In genomic region chr14:81986005-81986404, GRCh38 we compare ENCODE assay signal across 23 cellular contexts.
DNase-seq lines count a peak whose midpoint lies in the region; ATAC-seq, FAIRE-seq and TF ChIP-seq lines count a peak whose summit lies in the region.
"Had no signal": no experiment of that assay in that cellular context is flagged by ENCODE, and none has a peak within 500 bp of the region (broad histone marks: within the 10 kb centered on the region; RNA-seq: fewer than 3 reads in every experiment).

No MANE protein-coding gene starts in this region.

- H3K27me3 ChIP-seq in HepG2 (ENCODE audit: control insufficient read depth in 1 of 2, insufficient read depth in 2 of 2, low read length in 2 of 2): no peaks in the 10 kb centered on the region
- no peaks in the 10 kb centered on the region for H3K27me3 ChIP-seq in small intestine (ENCODE audit: control insufficient read depth in 2 of 2, insufficient read depth in 2 of 2, low read length in 2 of 2)

- H3K4me1 ChIP-seq in HepG2 (ENCODE audit: insufficient read depth, low read length): peaks cover 17% of the 10 kb centered on the region
- no peaks in the 10 kb centered on the region for H3K4me1 ChIP-seq in small intestine (ENCODE audit: control insufficient read depth in 2 of 2, insufficient read depth in 1 of 2, low read depth in 1 of 2, low read length in 1 of 2)
- H3K4me1 ChIP-seq: A549, HAP-1 had no signal

- H3K27ac ChIP-seq in HepG2 (ENCODE audit: extremely low read length, insufficient read depth, low read length) (no peak overlapping the region), small intestine (ENCODE audit: low read depth in 1 of 2, low read length in 1 of 2) (no peak overlapping the region)
- H3K27ac ChIP-seq: A549 had no signal

- TF ChIP-seq EP300 in HepG2 (IDR thresholded peaks at IDR 0.05; ENCODE audit: low read depth in 2 of 2, low read length in 2 of 2) (peak in 1 of 2 experiments; percentile 64; a peak in 2 of 4 replicates), HepG2 (CRISPR knock-in tag; IDR thresholded peaks at IDR 0.05; ENCODE audit: borderline replicate concordance) (no peak)

- in situ Hi-C loops in HepG2 (cut with HindIII; ENCODE audit: extremely low pct_ligation_motif_present, low pct_unique_long_range_greater_than_20kb): no loop called here

- H2AFZ ChIP-seq in HepG2 (ENCODE audit: low read length): no peak overlapping the region

- no peaks in the 10 kb centered on the region for H3K27me3 Mint-ChIP-seq in glutamatergic neuron (ENCODE audit: unreplicated experiment)

- FAIRE-seq in HepG2 (lab: Jason Lieb, UNC): peak; percentile 66
- FAIRE-seq in small intestine (lab: Jason Lieb, UNC): no peak
- FAIRE-seq: A549, GM12878, H54 had no signal

- no peak for TF ChIP-seq RAD21 in HepG2 (CRISPR knock-in tag; IDR thresholded peaks at IDR 0.05)

- no peak for TF ChIP-seq POLR2A in HepG2 (IDR thresholded peaks at IDR 0.05; ENCODE audit: insufficient read depth in 1 of 2, low read depth in 2 of 2, low read length in 2 of 2)

- BruUV-seq in HepG2 (replicated peaks; lab: Mats Ljungman, UMichigan): no TSS peak

- H3K9ac ChIP-seq in HepG2 (ENCODE audit: insufficient read depth, low read depth, low read length): no peak overlapping the region

- CTCF ChIA-PET in HepG2 (lab: Yijun Ruan, JAX; ENCODE audit: low intra/inter-chr PET ratio, low total read pairs): no interaction called here

- peaks cover 12% of the 10 kb centered on the region; the same call in 1 of the 2 replicates for H3K9me3 ChIP-seq in HepG2 (ENCODE audit: low read length)
- no peaks in the 10 kb centered on the region for H3K9me3 ChIP-seq in small intestine (ENCODE audit: control insufficient read depth, low read depth)
- H3K9me3 ChIP-seq: A549, HAP-1 had no signal

- no peaks in the 10 kb centered on the region for H3K9me3 Mint-ChIP-seq in glutamatergic neuron (ENCODE audit: unreplicated experiment)
- H3K9me3 Mint-ChIP-seq: CD4-positive, alpha-beta memory T cell had no signal

- no peak overlapping the region for H3K27ac Mint-ChIP-seq in glutamatergic neuron (ENCODE audit: unreplicated experiment)
- H3K27ac Mint-ChIP-seq: CD4-positive, alpha-beta memory T cell; HFFc6 had no signal

- H3K4me1 Mint-ChIP-seq in glutamatergic neuron (ENCODE audit: low read depth, unreplicated experiment): no peaks in the 10 kb centered on the region
- H3K4me1 Mint-ChIP-seq: CD4-positive, alpha-beta memory T cell had no signal

- no peaks in the 10 kb centered on the region for H3K79me2 ChIP-seq in HepG2 (ENCODE audit: insufficient read depth, low read length)

- H3K4me3 ChIP-seq in HepG2 (replicated peaks in 1 of 3; ENCODE audit: insufficient read depth in 1 of 3, low read depth in 2 of 3, low read length in 3 of 3) (no peak overlapping the region), small intestine (ENCODE audit: low read depth in 1 of 2, low read length in 2 of 2) (no peak overlapping the region)
- H3K4me3 ChIP-seq: A549, GM12878, HAP-1 had no signal

- no peak overlapping the region for H3K4me2 ChIP-seq in HepG2 (ENCODE audit: low read depth, low read length)
- H3K4me2 ChIP-seq: A549 had no signal

- no peaks in the 10 kb centered on the region for H4K20me1 ChIP-seq in HepG2 (ENCODE audit: insufficient read depth, low read length)

- H3K4me3 Mint-ChIP-seq in glutamatergic neuron (ENCODE audit: unreplicated experiment): no peak overlapping the region
- H3K4me3 Mint-ChIP-seq: CD4-positive, alpha-beta memory T cell; HFFc6 had no signal

- intact Hi-C loops in HepG2 (cut with micrococcal nuclease; ENCODE audit: unreplicated experiment): loop anchor here (5.0 kb wide), 1 partner anchor 419 kb away; no protein-coding TSS in a partner anchor

- POLR2A ChIA-PET in HepG2 (lab: Yijun Ruan, JAX): no interaction called here

- H3K36me3 ChIP-seq in HepG2 (replicated peaks in 1 of 2; ENCODE audit: control insufficient read depth in 1 of 2, insufficient read depth in 2 of 2, low read length in 2 of 2) (no peaks in the 10 kb centered on the region), small intestine (ENCODE audit: control insufficient read depth in 2 of 2, insufficient read depth in 2 of 2, low read length in 2 of 2) (no peaks in the 10 kb centered on the region)
- H3K36me3 ChIP-seq: HAP-1 had no signal

- ATAC-seq in HepG2 (peak; percentile 99), GM18870 (IDR thresholded peaks at IDR 0.05; ENCODE audit: unreplicated experiment) (no peak)
- ATAC-seq: A549, GM12878 had no signal

- DNase-seq in Ammon's horn (ENCODE audit: low spot score) (peak; percentile 8), HuH-7.5 (ENCODE audit: low spot score) (peak; percentile 29), HepG2 (ENCODE audit: low spot score) (peak; percentile 45), small intestine (peak; percentile 60), glutamatergic neuron (no peak)
- no peak for DNase-seq in activated T-cell treated with anti-CD3 and anti-CD28 coated beads, Interleukin-2, amount 50 U/mL, for 48 hours
- DNase-seq: 8988T; ACHN; AML-193; C1 segment of cervical spinal cord; Calu3; CD4-positive, alpha-beta memory T cell; COR-L47; DMS79; EL; GDM1; GOT3; HFFc6 had no signal

- TF ChIP-seq CTCF in HepG2 (CRISPR knock-in tag; IDR thresholded peaks at IDR 0.05): no peak
- TF ChIP-seq CTCF in glutamatergic neuron (IDR thresholded peaks at IDR 0.05; ENCODE audit: partially characterized antibody, unreplicated experiment): no peak

- H3K36me3 Mint-ChIP-seq in glutamatergic neuron (ENCODE audit: unreplicated experiment): no peaks in the 10 kb centered on the region
- H3K36me3 Mint-ChIP-seq: CD4-positive, alpha-beta memory T cell had no signal

TF ChIP-seq in HepG2, 621 proteins besides CTCF, POLR2A, EP300 and RAD21 (continues in another document):
- peak; percentile 49; the same call in 1 of the 2 replicates for TF ChIP-seq PITX1 (CRISPR knock-in tag; IDR thresholded peaks at IDR 0.05)
- TF ChIP-seq FOXO4 (CRISPR knock-in tag; conservative IDR thresholded peaks at IDR 0.05): no peak
- TF ChIP-seq, protein P1, sequence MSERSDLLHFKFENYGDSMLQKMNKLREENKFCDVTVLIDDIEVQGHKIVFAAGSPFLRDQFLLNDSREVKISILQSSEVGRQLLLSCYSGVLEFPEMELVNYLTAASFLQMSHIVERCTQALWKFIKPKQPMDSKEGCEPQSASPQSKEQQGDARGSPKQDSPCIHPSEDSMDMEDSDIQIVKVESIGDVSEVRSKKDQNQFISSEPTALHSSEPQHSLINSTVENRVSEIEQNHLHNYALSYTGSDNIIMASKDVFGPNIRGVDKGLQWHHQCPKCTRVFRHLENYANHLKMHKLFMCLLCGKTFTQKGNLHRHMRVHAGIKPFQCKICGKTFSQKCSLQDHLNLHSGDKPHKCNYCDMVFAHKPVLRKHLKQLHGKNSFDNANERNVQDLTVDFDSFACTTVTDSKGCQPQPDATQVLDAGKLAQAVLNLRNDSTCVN (CRISPR knock-in tag; IDR thresholded peaks at IDR 0.05; ENCODE audit: borderline replicate concordance): peak; percentile 86
- 0 out of 2 replicates have a peak, but pooled peaks have one; percentile 34 for TF ChIP-seq KAT8 (CRISPR knock-in tag; IDR thresholded peaks at IDR 0.05)
- peak; percentile 99 for TF ChIP-seq ZNF644 (CRISPR knock-in tag; IDR thresholded peaks at IDR 0.05; ENCODE audit: low read depth)
- TF ChIP-seq ZBTB34 (CRISPR knock-in tag; IDR thresholded peaks at IDR 0.05): no peak
- peak; percentile 86 for TF ChIP-seq RARA (CRISPR knock-in tag; IDR thresholded peaks at IDR 0.05)
- TF ChIP-seq ZNF713 (CRISPR knock-in tag; IDR thresholded peaks at IDR 0.05): no peak
- TF ChIP-seq ZNF512B (CRISPR knock-in tag; IDR thresholded peaks at IDR 0.05; ENCODE audit: borderline replicate concordance): no peak
- peak; percentile 61; the same call in 1 of the 2 replicates for TF ChIP-seq GATAD2A (CRISPR knock-in tag; IDR thresholded peaks at IDR 0.05)
- peak; percentile 34; the same call in 1 of the 2 replicates for TF ChIP-seq ELF1 (CRISPR knock-in tag; IDR thresholded peaks at IDR 0.05)

Comparison
In these comparisons a context has a peak if more than half of its experiments do, and no peak if none do; other contexts are left out.
1. DNase-seq: peak in Ammon's horn (single experiment), HuH-7.5 (single experiment), HepG2 (single experiment) and small intestine (single experiment); none in glutamatergic neuron (single experiment) and activated T-cell treated with anti-CD3 and anti-CD28 coated beads, Interleukin-2, amount 50 U/mL, for 48 hours (0 of 2).